Comparison of ENCODE assay signal across 28 cellular contexts in genomic region chr10:47323636-47324299, GRCh38. TPM values are rescaled to one million over a fixed set of nuclear protein-coding genes. Genes with fewer than 3 reads are reported as not detected.
"Had no signal": no experiment of that assay in that cellular context is flagged by ENCODE, and none has a peak within 500 bp of the region (broad histone marks: within the 10 kb centered on the region; RNA-seq: fewer than 3 reads in every experiment).

No MANE protein-coding gene starts in this region.

- H3K27ac ChIP-seq: hepatocyte, left lung, prostate gland, right atrium auricular region, tibial artery, uterus had no signal

- H3K27ac Mint-ChIP-seq: activated B cell treated with CpG ODN at 0.5 μM for 24 hours; activated CD4-positive, alpha-beta T cell treated with anti-CD3 and anti-CD28 coated beads, Interleukin-2, amount 10 ng/mL, durations not matched to agents 7 days and 5 days; activated naive CD8-positive, alpha-beta T cell treated with anti-CD3 and anti-CD28 coated beads for 36 hours; effector memory CD8-positive, alpha-beta T cell; nephron progenitor cell had no signal

- H2AFZ ChIP-seq: hepatocyte had no signal

- H3K9me3 Mint-ChIP-seq: activated naive CD8-positive, alpha-beta T cell treated with anti-CD3 and anti-CD28 coated beads for 36 hours; nephron progenitor cell had no signal

- H3K9me3 ChIP-seq: left lung, prostate gland, right atrium auricular region, tibial artery, uterus had no signal

- H3K27me3 ChIP-seq: right atrium auricular region, uterus had no signal

- FAIRE-seq: islet of Langerhans had no signal

- H3K36me3 ChIP-seq: left lung, prostate gland, right atrium auricular region, tibial artery, uterus had no signal

- H3K36me3 Mint-ChIP-seq: activated naive CD8-positive, alpha-beta T cell treated with anti-CD3 and anti-CD28 coated beads for 36 hours had no signal

- H3K27me3 Mint-ChIP-seq: activated CD4-positive, alpha-beta T cell treated with anti-CD3 and anti-CD28 coated beads, Interleukin-2, amount 10 ng/mL, durations not matched to agents 7 days and 5 days; activated naive CD8-positive, alpha-beta T cell treated with anti-CD3 and anti-CD28 coated beads for 36 hours had no signal

- H3K4me2 ChIP-seq: hepatocyte had no signal

- H3K4me3 ChIP-seq: hepatocyte, left lung, prostate gland, right atrium auricular region, tibial artery, uterus had no signal

- H3K4me3 Mint-ChIP-seq: activated B cell treated with CpG ODN at 0.5 μM for 24 hours; activated CD4-positive, alpha-beta T cell treated with anti-CD3 and anti-CD28 coated beads, Interleukin-2, amount 10 ng/mL, durations not matched to agents 7 days and 5 days; activated naive CD8-positive, alpha-beta T cell treated with anti-CD3 and anti-CD28 coated beads for 36 hours; effector memory CD8-positive, alpha-beta T cell; nephron progenitor cell had no signal

- H3K79me2 ChIP-seq: hepatocyte had no signal

- H3K4me1 Mint-ChIP-seq: activated B cell treated with CpG ODN at 0.5 μM for 24 hours; activated CD4-positive, alpha-beta T cell treated with anti-CD3 and anti-CD28 coated beads, Interleukin-2, amount 10 ng/mL, durations not matched to agents 7 days and 5 days; activated naive CD8-positive, alpha-beta T cell treated with anti-CD3 and anti-CD28 coated beads for 36 hours; nephron progenitor cell had no signal

- H3K4me1 ChIP-seq: left lung, prostate gland, tibial artery, uterus had no signal

- DNase-seq: activated B cell treated with CpG ODN at 0.5 μM for 24 hours; activated CD4-positive, alpha-beta T cell treated with anti-CD3 and anti-CD28 coated beads, Interleukin-2, amount 10 ng/mL, durations not matched to agents 7 days and 5 days; activated CD8-positive, alpha-beta memory T cell treated with anti-CD3 and anti-CD28 coated beads for 24 hours; activated CD8-positive, alpha-beta memory T cell treated with anti-CD3 and anti-CD28 coated beads, Interleukin-2, amount 50 U/mL, for 48 hours; activated naive CD4-positive, alpha-beta T cell; activated naive CD8-positive, alpha-beta T cell treated with anti-CD3 and anti-CD28 coated beads for 36 hours; amniotic stem cell; effector memory CD8-positive, alpha-beta T cell; foreskin fibroblast; midbrain; nephron progenitor cell; occipital lobe; stimulated activated CD4-positive, alpha-beta T cell treated with anti-CD3 and anti-CD28 coated beads, Interleukin-12 subunit alpha, Interleukin-12 subunit beta, amount 100 ng/mL, for 4 hours; stimulated activated CD4-positive, alpha-beta T cell treated with anti-CD3 and anti-CD28 coated beads, Interleukin-2, amount 100 ng/mL, for 24 hours; stimulated activated naive CD4-positive, alpha-beta T cell treated with Interleukin-2 at 50 U/mL for 16 hours; SW 1271; T-helper 2 cell; uterus had no signal

RNA-seq across cellular contexts. Expression of gene GDF2, which starts 1.5 kb away (rescaled TPM):
- total RNA-seq: activated B cell treated with CpG ODN at 0.5 μM for 24 hours; activated CD4-positive, alpha-beta T cell treated with anti-CD3 and anti-CD28 coated beads, Interleukin-2, amount 10 ng/mL, durations not matched to agents 7 days and 5 days; activated naive CD8-positive, alpha-beta T cell treated with anti-CD3 and anti-CD28 coated beads for 36 hours; dermis microvascular lymphatic vessel endothelial cell; hepatocyte; left lung; lung microvascular endothelial cell; myocyte; occipital lobe; prostate gland; subcutaneous adipose tissue; uterus had no signal

RNA-seq across cellular contexts. Expression of gene GDF10, which starts 23.8 kb away (rescaled TPM):
- total RNA-seq: activated B cell treated with CpG ODN at 0.5 μM for 24 hours, dermis microvascular lymphatic vessel endothelial cell, myocyte had no signal

RNA-seq across cellular contexts. Expression of gene RBP3, which starts 24.4 kb away (rescaled TPM):
- total RNA-seq: activated B cell treated with CpG ODN at 0.5 μM for 24 hours; activated CD4-positive, alpha-beta T cell treated with anti-CD3 and anti-CD28 coated beads, Interleukin-2, amount 10 ng/mL, durations not matched to agents 7 days and 5 days; activated naive CD8-positive, alpha-beta T cell treated with anti-CD3 and anti-CD28 coated beads for 36 hours; dermis microvascular lymphatic vessel endothelial cell; left lung; lung microvascular endothelial cell; myocyte; occipital lobe; prostate gland; right atrium auricular region; subcutaneous adipose tissue; uterus had no signal
